Comparison of ENCODE assay signal across 1 cellular context in genomic region chr2:40432916-40433315, GRCh38.
TF ChIP-seq lines count a peak whose summit lies in the region.

No MANE protein-coding gene starts in this region.

TF ChIP-seq in HCT116, 20 proteins besides CTCF, POLR2A, EP300 and RAD21:
- no peak for TF ChIP-seq YY1 (IDR thresholded peaks at IDR 0.05; ENCODE audit: extremely low read depth, insufficient replicate concordance, low read depth, low read length)
- TF ChIP-seq, protein P1, sequence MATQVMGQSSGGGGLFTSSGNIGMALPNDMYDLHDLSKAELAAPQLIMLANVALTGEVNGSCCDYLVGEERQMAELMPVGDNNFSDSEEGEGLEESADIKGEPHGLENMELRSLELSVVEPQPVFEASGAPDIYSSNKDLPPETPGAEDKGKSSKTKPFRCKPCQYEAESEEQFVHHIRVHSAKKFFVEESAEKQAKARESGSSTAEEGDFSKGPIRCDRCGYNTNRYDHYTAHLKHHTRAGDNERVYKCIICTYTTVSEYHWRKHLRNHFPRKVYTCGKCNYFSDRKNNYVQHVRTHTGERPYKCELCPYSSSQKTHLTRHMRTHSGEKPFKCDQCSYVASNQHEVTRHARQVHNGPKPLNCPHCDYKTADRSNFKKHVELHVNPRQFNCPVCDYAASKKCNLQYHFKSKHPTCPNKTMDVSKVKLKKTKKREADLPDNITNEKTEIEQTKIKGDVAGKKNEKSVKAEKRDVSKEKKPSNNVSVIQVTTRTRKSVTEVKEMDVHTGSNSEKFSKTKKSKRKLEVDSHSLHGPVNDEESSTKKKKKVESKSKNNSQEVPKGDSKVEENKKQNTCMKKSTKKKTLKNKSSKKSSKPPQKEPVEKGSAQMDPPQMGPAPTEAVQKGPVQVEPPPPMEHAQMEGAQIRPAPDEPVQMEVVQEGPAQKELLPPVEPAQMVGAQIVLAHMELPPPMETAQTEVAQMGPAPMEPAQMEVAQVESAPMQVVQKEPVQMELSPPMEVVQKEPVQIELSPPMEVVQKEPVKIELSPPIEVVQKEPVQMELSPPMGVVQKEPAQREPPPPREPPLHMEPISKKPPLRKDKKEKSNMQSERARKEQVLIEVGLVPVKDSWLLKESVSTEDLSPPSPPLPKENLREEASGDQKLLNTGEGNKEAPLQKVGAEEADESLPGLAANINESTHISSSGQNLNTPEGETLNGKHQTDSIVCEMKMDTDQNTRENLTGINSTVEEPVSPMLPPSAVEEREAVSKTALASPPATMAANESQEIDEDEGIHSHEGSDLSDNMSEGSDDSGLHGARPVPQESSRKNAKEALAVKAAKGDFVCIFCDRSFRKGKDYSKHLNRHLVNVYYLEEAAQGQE (IDR thresholded peaks at IDR 0.05; ENCODE audit: low read depth), result no peak
- no peak for TF ChIP-seq JUND (IDR thresholded peaks at IDR 0.05)
- TF ChIP-seq FOSL1 (IDR thresholded peaks at IDR 0.05; ENCODE audit: low read depth), result no peak
- no peak for TF ChIP-seq EZH2 (IDR thresholded peaks at IDR 0.05)
- TF ChIP-seq ZFX (IDR thresholded peaks at IDR 0.05), result no peak
- TF ChIP-seq POLR2AphosphoS5 (IDR thresholded peaks at IDR 0.05; ENCODE audit: low read depth, low read length), result no peak
- TF ChIP-seq EZH2phosphoT487 (IDR thresholded peaks at IDR 0.05; ENCODE audit: borderline replicate concordance), result no peak
- no peak for TF ChIP-seq EGR1 (IDR thresholded peaks at IDR 0.05; ENCODE audit: low read depth)
- TF ChIP-seq ATF3 (IDR thresholded peaks at IDR 0.05), result no peak
- TF ChIP-seq SIN3A (IDR thresholded peaks at IDR 0.05; ENCODE audit: low read depth), result no peak
- TF ChIP-seq, protein P2, sequence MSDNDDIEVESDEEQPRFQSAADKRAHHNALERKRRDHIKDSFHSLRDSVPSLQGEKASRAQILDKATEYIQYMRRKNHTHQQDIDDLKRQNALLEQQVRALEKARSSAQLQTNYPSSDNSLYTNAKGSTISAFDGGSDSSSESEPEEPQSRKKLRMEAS (IDR thresholded peaks at IDR 0.05), result no peak
- no peak for TF ChIP-seq ELF1 (IDR thresholded peaks at IDR 0.05; ENCODE audit: borderline replicate concordance, low read depth)
- no peak for TF ChIP-seq SRF (IDR thresholded peaks at IDR 0.05; ENCODE audit: low read depth)
- TF ChIP-seq SP1 (IDR thresholded peaks at IDR 0.05; ENCODE audit: low read depth), result no peak
- no peak for TF ChIP-seq TCF7L2 (IDR thresholded peaks at IDR 0.05; ENCODE audit: borderline replicate concordance, extremely low read depth, insufficient read depth, insufficient read length)
